ENCODE assay signal across 24 cellular contexts in genomic region chr2:107745100-107745499, GRCh38.
"Had no signal": no experiment of that assay in that cellular context is flagged by ENCODE, and none has a peak within 500 bp of the region (broad histone marks: within the 10 kb centered on the region; RNA-seq: fewer than 3 reads in every experiment).

No MANE protein-coding gene starts in this region.

- H3K4me3 ChIP-seq: esophagus squamous epithelium, gastrocnemius medialis, heart right ventricle, left lung, lower lobe of right lung, mucosa of descending colon had no signal

- H3K36me3 ChIP-seq: esophagus squamous epithelium, gastrocnemius medialis, heart right ventricle, left lung, lower lobe of right lung had no signal

- H3K27me3 ChIP-seq: esophagus squamous epithelium, gastrocnemius medialis, heart right ventricle, left lung had no signal

- H3K36me3 Mint-ChIP-seq: mesothelial cell of epicardium; naive B cell; naive thymus-derived CD8-positive, alpha-beta T cell had no signal

- H3K9me3 ChIP-seq: esophagus squamous epithelium, gastrocnemius medialis, heart right ventricle, lower lobe of right lung, mucosa of descending colon had no signal

- H3K4me1 ChIP-seq: esophagus squamous epithelium, gastrocnemius medialis, heart right ventricle, left lung, lower lobe of right lung had no signal

- H3K9me3 Mint-ChIP-seq: effector memory CD8-positive, alpha-beta T cell; mesothelial cell of epicardium had no signal

- H3K4me3 Mint-ChIP-seq: dendritic cell treated with granulocyte-macrophage colony-stimulating factor and Interleukin-4, amounts not matched to agents 40 ng/mL and 50 ng/mL, for 4 days; effector memory CD8-positive, alpha-beta T cell; endodermal cell; mesothelial cell of epicardium; naive B cell; naive thymus-derived CD8-positive, alpha-beta T cell had no signal

- H3K27ac Mint-ChIP-seq: dendritic cell treated with granulocyte-macrophage colony-stimulating factor and Interleukin-4, amounts not matched to agents 40 ng/mL and 50 ng/mL, for 4 days; effector memory CD8-positive, alpha-beta T cell; endodermal cell; mesothelial cell of epicardium; naive B cell; naive thymus-derived CD8-positive, alpha-beta T cell had no signal

- H3K27me3 Mint-ChIP-seq: dendritic cell treated with granulocyte-macrophage colony-stimulating factor and Interleukin-4, amounts not matched to agents 40 ng/mL and 50 ng/mL, for 4 days; effector memory CD8-positive, alpha-beta T cell; naive B cell had no signal

- H3K4me1 Mint-ChIP-seq: mesothelial cell of epicardium, naive B cell had no signal

- DNase-seq: cortex of kidney; effector CD8-positive, alpha-beta T cell; effector memory CD8-positive, alpha-beta T cell; endodermal cell; erythroblast; esophagus squamous epithelium; foreskin fibroblast; foreskin melanocyte; gastrocnemius medialis; glutamatergic neuron; head of caudate nucleus; heart right ventricle; hippocampal formation; left cardiac atrium; left lung; left ventricle myocardium superior; lower lobe of right lung; mesenchymal stem cell; mucosa of descending colon; naive B cell; naive thymus-derived CD8-positive, alpha-beta T cell had no signal

- H3K27ac ChIP-seq: epithelial cell of prostate, esophagus squamous epithelium, gastrocnemius medialis, heart right ventricle, left lung, lower lobe of right lung had no signal
